Comparison of ENCODE assay signal across 8 cellular contexts in genomic region chr2:72399879-72400278, GRCh38.
"Had no signal": no experiment of that assay in that cellular context is flagged by ENCODE, and none has a peak within 500 bp of the region (broad histone marks: within the 10 kb centered on the region; RNA-seq: fewer than 3 reads in every experiment).

No MANE protein-coding gene starts in this region.

- H3K4me3 ChIP-seq: GM12878 had no signal

- ATAC-seq: GM12878 had no signal

- FAIRE-seq: G401.6, GM12878, GM12891, GM12892, GM18507, GM19239 had no signal

- DNase-seq: GDM1, GF-D8 had no signal
